ENCODE assay signal across 2 cellular contexts in the genomic region with DNA sequence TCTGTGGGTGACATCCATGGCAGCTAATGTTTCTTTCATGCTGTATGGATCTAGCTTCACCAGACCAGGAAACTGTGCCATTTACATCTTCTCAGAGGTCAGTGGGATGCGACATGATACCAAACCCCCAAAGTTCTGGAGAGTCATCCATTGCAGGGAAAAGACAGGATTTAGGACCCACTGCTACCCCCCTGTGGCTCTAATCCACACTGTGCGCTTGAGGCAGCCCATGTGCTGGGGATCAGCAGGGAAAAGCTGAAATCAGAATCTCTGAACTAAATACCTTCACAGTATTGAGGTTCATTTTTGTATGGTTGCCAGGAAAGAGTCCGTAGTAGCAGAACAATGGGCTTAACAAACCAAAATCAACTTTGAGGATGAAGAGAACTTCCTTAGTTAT.
TF ChIP-seq lines count a peak whose summit lies in the region.

No MANE protein-coding gene starts in this region.

TF ChIP-seq in HepG2, 621 proteins besides CTCF, POLR2A, EP300 and RAD21:
- TF ChIP-seq ZNF609 (CRISPR knock-in tag; IDR thresholded peaks at IDR 0.05; ENCODE audit: borderline replicate concordance), result no peak

TF ChIP-seq in WTC11, 78 proteins besides CTCF, POLR2A, EP300 and RAD21 (continued from another document):
- TF ChIP-seq ATF6 (CRISPR knock-in tag; IDR thresholded peaks at IDR 0.05) (no peak), NR3C1 (CRISPR knock-in tag; conservative IDR thresholded peaks at IDR 0.05; ENCODE audit: low read depth) (no peak), ZNF219 (CRISPR knock-in tag; IDR thresholded peaks at IDR 0.05; ENCODE audit: borderline replicate concordance) (no peak), ETV6 (CRISPR knock-in tag; IDR thresholded peaks at IDR 0.05) (no peak), ESRRA (CRISPR knock-in tag; IDR thresholded peaks at IDR 0.05; ENCODE audit: borderline replicate concordance) (no peak), ELF4 (CRISPR knock-in tag; IDR thresholded peaks at IDR 0.05; ENCODE audit: low read depth) (no peak), JAZF1 (CRISPR knock-in tag; IDR thresholded peaks at IDR 0.05) (no peak), JUN (CRISPR knock-in tag; IDR thresholded peaks at IDR 0.05) (no peak), ZNF138 (CRISPR knock-in tag; conservative IDR thresholded peaks at IDR 0.05) (no peak)
- TF ChIP-seq, protein P1, sequence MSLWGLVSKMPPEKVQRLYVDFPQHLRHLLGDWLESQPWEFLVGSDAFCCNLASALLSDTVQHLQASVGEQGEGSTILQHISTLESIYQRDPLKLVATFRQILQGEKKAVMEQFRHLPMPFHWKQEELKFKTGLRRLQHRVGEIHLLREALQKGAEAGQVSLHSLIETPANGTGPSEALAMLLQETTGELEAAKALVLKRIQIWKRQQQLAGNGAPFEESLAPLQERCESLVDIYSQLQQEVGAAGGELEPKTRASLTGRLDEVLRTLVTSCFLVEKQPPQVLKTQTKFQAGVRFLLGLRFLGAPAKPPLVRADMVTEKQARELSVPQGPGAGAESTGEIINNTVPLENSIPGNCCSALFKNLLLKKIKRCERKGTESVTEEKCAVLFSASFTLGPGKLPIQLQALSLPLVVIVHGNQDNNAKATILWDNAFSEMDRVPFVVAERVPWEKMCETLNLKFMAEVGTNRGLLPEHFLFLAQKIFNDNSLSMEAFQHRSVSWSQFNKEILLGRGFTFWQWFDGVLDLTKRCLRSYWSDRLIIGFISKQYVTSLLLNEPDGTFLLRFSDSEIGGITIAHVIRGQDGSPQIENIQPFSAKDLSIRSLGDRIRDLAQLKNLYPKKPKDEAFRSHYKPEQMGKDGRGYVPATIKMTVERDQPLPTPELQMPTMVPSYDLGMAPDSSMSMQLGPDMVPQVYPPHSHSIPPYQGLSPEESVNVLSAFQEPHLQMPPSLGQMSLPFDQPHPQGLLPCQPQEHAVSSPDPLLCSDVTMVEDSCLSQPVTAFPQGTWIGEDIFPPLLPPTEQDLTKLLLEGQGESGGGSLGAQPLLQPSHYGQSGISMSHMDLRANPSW (CRISPR knock-in tag; conservative IDR thresholded peaks at IDR 0.05; ENCODE audit: low read depth), result no peak
- TF ChIP-seq, protein P2, sequence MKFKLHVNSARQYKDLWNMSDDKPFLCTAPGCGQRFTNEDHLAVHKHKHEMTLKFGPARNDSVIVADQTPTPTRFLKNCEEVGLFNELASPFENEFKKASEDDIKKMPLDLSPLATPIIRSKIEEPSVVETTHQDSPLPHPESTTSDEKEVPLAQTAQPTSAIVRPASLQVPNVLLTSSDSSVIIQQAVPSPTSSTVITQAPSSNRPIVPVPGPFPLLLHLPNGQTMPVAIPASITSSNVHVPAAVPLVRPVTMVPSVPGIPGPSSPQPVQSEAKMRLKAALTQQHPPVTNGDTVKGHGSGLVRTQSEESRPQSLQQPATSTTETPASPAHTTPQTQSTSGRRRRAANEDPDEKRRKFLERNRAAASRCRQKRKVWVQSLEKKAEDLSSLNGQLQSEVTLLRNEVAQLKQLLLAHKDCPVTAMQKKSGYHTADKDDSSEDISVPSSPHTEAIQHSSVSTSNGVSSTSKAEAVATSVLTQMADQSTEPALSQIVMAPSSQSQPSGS (CRISPR knock-in tag; IDR thresholded peaks at IDR 0.05; ENCODE audit: borderline replicate concordance, low read depth), result no peak
- TF ChIP-seq, protein P3, sequence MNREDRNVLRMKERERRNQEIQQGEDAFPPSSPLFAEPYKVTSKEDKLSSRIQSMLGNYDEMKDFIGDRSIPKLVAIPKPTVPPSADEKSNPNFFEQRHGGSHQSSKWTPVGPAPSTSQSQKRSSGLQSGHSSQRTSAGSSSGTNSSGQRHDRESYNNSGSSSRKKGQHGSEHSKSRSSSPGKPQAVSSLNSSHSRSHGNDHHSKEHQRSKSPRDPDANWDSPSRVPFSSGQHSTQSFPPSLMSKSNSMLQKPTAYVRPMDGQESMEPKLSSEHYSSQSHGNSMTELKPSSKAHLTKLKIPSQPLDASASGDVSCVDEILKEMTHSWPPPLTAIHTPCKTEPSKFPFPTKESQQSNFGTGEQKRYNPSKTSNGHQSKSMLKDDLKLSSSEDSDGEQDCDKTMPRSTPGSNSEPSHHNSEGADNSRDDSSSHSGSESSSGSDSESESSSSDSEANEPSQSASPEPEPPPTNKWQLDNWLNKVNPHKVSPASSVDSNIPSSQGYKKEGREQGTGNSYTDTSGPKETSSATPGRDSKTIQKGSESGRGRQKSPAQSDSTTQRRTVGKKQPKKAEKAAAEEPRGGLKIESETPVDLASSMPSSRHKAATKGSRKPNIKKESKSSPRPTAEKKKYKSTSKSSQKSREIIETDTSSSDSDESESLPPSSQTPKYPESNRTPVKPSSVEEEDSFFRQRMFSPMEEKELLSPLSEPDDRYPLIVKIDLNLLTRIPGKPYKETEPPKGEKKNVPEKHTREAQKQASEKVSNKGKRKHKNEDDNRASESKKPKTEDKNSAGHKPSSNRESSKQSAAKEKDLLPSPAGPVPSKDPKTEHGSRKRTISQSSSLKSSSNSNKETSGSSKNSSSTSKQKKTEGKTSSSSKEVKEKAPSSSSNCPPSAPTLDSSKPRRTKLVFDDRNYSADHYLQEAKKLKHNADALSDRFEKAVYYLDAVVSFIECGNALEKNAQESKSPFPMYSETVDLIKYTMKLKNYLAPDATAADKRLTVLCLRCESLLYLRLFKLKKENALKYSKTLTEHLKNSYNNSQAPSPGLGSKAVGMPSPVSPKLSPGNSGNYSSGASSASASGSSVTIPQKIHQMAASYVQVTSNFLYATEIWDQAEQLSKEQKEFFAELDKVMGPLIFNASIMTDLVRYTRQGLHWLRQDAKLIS (CRISPR knock-in tag; IDR thresholded peaks at IDR 0.05; ENCODE audit: borderline replicate concordance), result no peak
